In the genomic region with DNA sequence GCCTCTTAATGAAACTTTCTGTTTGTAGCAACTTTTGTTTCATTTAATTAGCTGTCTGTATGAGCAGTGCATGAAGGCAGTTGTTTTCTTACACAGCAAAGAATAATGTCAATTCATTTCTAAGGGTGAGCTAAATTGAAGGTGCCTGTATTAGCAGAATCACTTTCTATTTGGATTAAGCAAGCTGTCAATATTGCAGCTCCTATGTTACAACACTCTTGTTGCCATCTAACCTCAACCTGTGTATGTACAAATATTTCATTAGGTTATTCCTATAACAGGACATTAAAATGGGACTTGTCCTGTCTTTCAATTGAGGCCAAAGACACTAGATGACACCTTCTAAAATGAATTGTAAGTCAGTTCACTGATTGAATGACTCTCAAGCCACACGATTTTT, we compare ENCODE assay signal across 5 cellular contexts.
"Had no signal": no experiment of that assay in that cellular context is flagged by ENCODE, and none has a peak within 500 bp of the region (broad histone marks: within the 10 kb centered on the region; RNA-seq: fewer than 3 reads in every experiment).

No MANE protein-coding gene starts in this region.

- H3K36me3 ChIP-seq: HAP-1 had no signal

- DNase-seq: HFFc6, KBM-7 had no signal

- H3K4me2 ChIP-seq: GM23338 had no signal

- ATAC-seq: GM23338, HCT116 had no signal

- H3K4me3 ChIP-seq: GM23338, HAP-1 had no signal

- H3K9me3 ChIP-seq: HAP-1 had no signal
